Comparison of ENCODE assay signal across 18 cellular contexts in the genomic region with DNA sequence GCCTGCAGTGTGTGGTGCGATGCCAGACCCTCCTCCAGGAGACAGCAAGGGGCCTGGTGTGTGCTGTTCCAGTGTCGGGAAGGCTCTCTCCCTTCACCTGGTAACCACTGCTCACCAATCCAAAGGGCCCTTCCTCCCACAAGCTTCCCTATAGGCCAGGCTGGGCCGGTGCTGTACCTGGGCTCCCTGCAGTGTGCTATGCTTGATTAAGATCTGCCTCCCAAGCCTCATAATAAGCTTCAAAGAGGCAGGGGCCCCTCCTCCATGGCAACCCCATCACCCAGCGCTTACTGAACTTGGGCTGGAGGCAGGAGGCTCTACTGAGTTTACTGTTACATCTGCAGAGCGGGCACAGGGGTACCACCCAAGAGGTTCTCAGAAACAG. TPM values are rescaled to one million over a fixed set of nuclear protein-coding genes. Genes with fewer than 3 reads are reported as not detected.
DNase-seq lines count a peak whose midpoint lies in the region; TF ChIP-seq lines count a peak whose summit lies in the region.
"Had no signal": no experiment of that assay in that cellular context is flagged by ENCODE, and none has a peak within 500 bp of the region (broad histone marks: within the 10 kb centered on the region; RNA-seq: fewer than 3 reads in every experiment).

No MANE protein-coding gene starts in this region.

- no peaks in the 10 kb centered on the region for H3K36me3 ChIP-seq in KOPT-K1 (ENCODE audit: insufficient read depth, low read length)
- H3K36me3 ChIP-seq in esophagus squamous epithelium = no peaks in the 10 kb centered on the region
- no peaks in the 10 kb centered on the region for H3K36me3 ChIP-seq in osteoblast (ENCODE audit: insufficient read depth, low read length)
- no peaks in the 10 kb centered on the region for H3K36me3 ChIP-seq in A673 (ENCODE audit: insufficient read depth, low read length, poor library complexity, severe bottlenecking)
- H3K36me3 ChIP-seq: SJCRH30 had no signal

- no peaks in the 10 kb centered on the region for H4K20me1 ChIP-seq in osteoblast (ENCODE audit: insufficient read depth, low read length)

- H3K4me3 ChIP-seq in esophagus squamous epithelium = no peak overlapping the region
- H3K4me3 ChIP-seq in osteoblast (ENCODE audit: insufficient read depth, low read length) = no peak overlapping the region
- H3K4me3 ChIP-seq in A673 (ENCODE audit: low read depth, low read length, poor library complexity, severe bottlenecking) = no peak overlapping the region
- H3K4me3 ChIP-seq: K562, SJCRH30 had no signal

- POLR2A ChIA-PET in A673 (lab: Charles Lee; ENCODE audit: low non-redundant PET) = no interaction called here

- H3K27ac ChIP-seq in KOPT-K1 (ENCODE audit: low read depth, low read length, poor library complexity, severe bottlenecking) = peak overlapping the region; percentile 90
- peak overlapping the region; percentile 67 to 91 (median 88) for H3K27ac ChIP-seq in esophagus squamous epithelium
- no peak overlapping the region for H3K27ac ChIP-seq in osteoblast (ENCODE audit: low read depth, low read length)
- H3K27ac ChIP-seq in A673 (ENCODE audit: low read depth, low read length, poor library complexity, severe bottlenecking) = no peak overlapping the region
- H3K27ac ChIP-seq: SJCRH30 had no signal

- H3K9me3 ChIP-seq in KOPT-K1 (ENCODE audit: insufficient read depth, low read length, poor library complexity, severe bottlenecking) (no peaks in the 10 kb centered on the region), esophagus squamous epithelium (no peaks in the 10 kb centered on the region), osteoblast (ENCODE audit: low read depth, low read length) (no peaks in the 10 kb centered on the region), A673 (ENCODE audit: low read depth, low read length, poor library complexity, severe bottlenecking) (no peaks in the 10 kb centered on the region)
- H3K9me3 ChIP-seq: SJCRH30 had no signal

- H3K4me1 ChIP-seq in esophagus squamous epithelium (peaks cover 18 to 100% (median 36%) of the 10 kb centered on the region in 3 donors), osteoblast (ENCODE audit: insufficient read depth, low read length) (no peaks in the 10 kb centered on the region), A673 (ENCODE audit: insufficient read depth, low read length, poor library complexity, severe bottlenecking) (peaks cover 6% of the 10 kb centered on the region)
- H3K4me1 ChIP-seq: SJCRH30 had no signal

- H3K27me3 ChIP-seq in esophagus squamous epithelium (peaks cover 0 to 48% (median 0%) of the 10 kb centered on the region in 4 donors), osteoblast (ENCODE audit: insufficient read depth, low read length) (peaks cover 42% of the 10 kb centered on the region), A673 (replicated peaks; ENCODE audit: insufficient read depth, low read depth, low read length, poor library complexity) (peaks cover 36% of the 10 kb centered on the region)

- no TSS peak for BruUV-seq in A673 (replicated peaks; lab: Mats Ljungman, UMichigan)

- WGBS in esophagus squamous epithelium, 2 donors = 78 to 100% methylated on average over 1 to 4 of the region's 5 CpGs

- DNase-seq in DMS79 treated with DMSO at 0.1 percent for 48 hours (lab: John Stamatoyannopoulos, UW) (peak; percentile 88), esophagus squamous epithelium (lab: John Stamatoyannopoulos, UW) (no peak), osteoblast (ENCODE audit: insufficient read length, low spot score, missing footprints) (peak; percentile 52), A673 (ENCODE audit: low spot score) (no peak), OCI-M2 (lab: John Stamatoyannopoulos, UW; ENCODE audit: unreplicated experiment) (no peak)
- DNase-seq in activated T-cell treated with anti-CD3 and anti-CD28 coated beads, Interleukin-2, amount 50 U/mL, for 48 hours = no peak
- DNase-seq: CD8-positive, alpha-beta memory T cell; EL; HFFc6; NCI-H1092; NCI-H2029; NCI-H2171 treated with DMSO at 0.1 percent for 48 hours; NCI-H510A treated with DMSO at 0.1 percent for 48 hours; RPMI8226; SJCRH30 had no signal

- H2AFZ ChIP-seq in osteoblast (ENCODE audit: low read length) = no peak overlapping the region

- no peaks in the 10 kb centered on the region for H3K79me2 ChIP-seq in osteoblast (ENCODE audit: insufficient read depth, low read length)

- intact Hi-C loops in esophagus squamous epithelium (cut with DNase I) = loop anchor here (5.0 kb wide), 2 partner anchors 56 to 96 kb away; no protein-coding TSS in a partner anchor
- intact Hi-C loops in A673 (cut with micrococcal nuclease; ENCODE audit: unreplicated experiment) = loop anchor here (5.0 to 10.0 kb wide), 2 partner anchors 56 to 94 kb away; no protein-coding TSS in a partner anchor

- no peak for TF ChIP-seq POLR2A in esophagus squamous epithelium (IDR thresholded peaks at IDR 0.05)

- CTCF ChIA-PET in A673 (lab: Charles Lee) = no interaction called here

- H3K4me2 ChIP-seq in osteoblast (ENCODE audit: insufficient read depth, low read length) = no peak overlapping the region

- TF ChIP-seq CTCF in esophagus squamous epithelium (IDR thresholded peaks at IDR 0.05) = no peak
- TF ChIP-seq CTCF in osteoblast (IDR thresholded peaks at IDR 0.05; ENCODE audit: extremely low read depth, low read depth, low read length) = no peak
- no peak for TF ChIP-seq CTCF in A673 (conservative IDR thresholded peaks at IDR 0.05; ENCODE audit: low read depth, low read length)

RNA-seq across cellular contexts. Expression of a gene that starts 4.5 kb away (rescaled TPM):
- total RNA-seq in esophagus squamous epithelium = 1,000 to 10,000 TPM in 1 of 4 donors, 100 to 1,000 TPM in 3; 469 to 1,903 (median 516) TPM
- not detected in 2 replicates for total RNA-seq in osteoblast
- not detected in 2 replicates for total RNA-seq in A673 (2021)
- total RNA-seq: H4, HFFc6, K562, SJCRH30 had no signal

Comparison
In these comparisons a context has a peak if more than half of its experiments do, and no peak if none do; other contexts are left out.
1. DNase-seq: peak in DMS79 treated with DMSO at 0.1 percent for 48 hours (single experiment) and osteoblast (single experiment); none in esophagus squamous epithelium (single experiment), activated T-cell treated with anti-CD3 and anti-CD28 coated beads, Interleukin-2, amount 50 U/mL, for 48 hours (0 of 2), A673 (single experiment) and OCI-M2 (single experiment).
2. H3K27ac ChIP-seq: peak in KOPT-K1 (single experiment) and esophagus squamous epithelium (4 of 4); none in osteoblast (single experiment) and A673 (single experiment).
3. RNA of a gene that starts 4.5 kb away (total RNA-seq): 469 to 1,903 TPM in esophagus squamous epithelium; not detected in osteoblast and not detected in A673; every median in the first group is over 100 times any median in the second.